ENCODE assay signal across 10 cellular contexts in genomic region chr4:106314960-106315359, GRCh38. TPM values are rescaled to one million over a fixed set of nuclear protein-coding genes. Genes with fewer than 3 reads are reported as not detected.
DNase-seq lines count a peak whose midpoint lies in the region; ATAC-seq, FAIRE-seq and TF ChIP-seq lines count a peak whose summit lies in the region.
"Had no signal": no experiment of that assay in that cellular context is flagged by ENCODE, and none has a peak within 500 bp of the region (broad histone marks: within the 10 kb centered on the region; RNA-seq: fewer than 3 reads in every experiment).

No MANE protein-coding gene starts in this region.

- intact Hi-C loops in left ventricle myocardium inferior (cut with micrococcal nuclease) (no loop called here), K562 (cut with micrococcal nuclease) (loop anchor here (5.0 kb wide), 1 partner anchor 1407 kb away; the partner anchor contains the start of gene PAPSS1), aorta (cut with DNase I) (loop anchor here (5.0 kb wide), 2 partner anchors 48 to 52 kb away; partner anchors contain the start of gene GIMD1 (in 2 of the 2))

- H3K27ac ChIP-seq in left ventricle myocardium inferior (replicated peaks), result no peak overlapping the region
- H3K27ac ChIP-seq in right atrium auricular region, result peak overlapping the region in 1 of 2 donors; percentile 90
- peak overlapping the region; percentile 99 for H3K27ac ChIP-seq in K562 (ENCODE audit: extremely low read depth, low read depth, low read length)
- H3K27ac ChIP-seq in mesenchymal stem cell (ENCODE audit: low read length, poor library complexity, severe bottlenecking), result no peak overlapping the region
- H3K27ac ChIP-seq in aorta (ENCODE audit: low read depth in 1 of 2, low read length in 2 of 2), result no peak overlapping the region

- H3K9me1 ChIP-seq in K562 (ENCODE audit: control insufficient read depth, insufficient read depth, low read length), result no peaks in the 10 kb centered on the region

- H3K9ac ChIP-seq in K562 (ENCODE audit: insufficient read depth in 1 of 2, low read depth in 2 of 2, low read length in 2 of 2) (peak overlapping the region; percentile 76 to 98; a peak in 3 of 4 replicates), mesenchymal stem cell (ENCODE audit: low read length) (peak overlapping the region; percentile 99)

- CTCF ChIA-PET in K562 (lab: Yijun Ruan, JAX; ENCODE audit: low intra/inter-chr PET ratio), result no interaction called here

- WGBS in K562 (ENCODE audit: insufficient coverage, low coverage, missing lambda C conversion rate), result 2% methylated on average over 6 of the region's 6 CpGs
- 90% methylated on average over 3 of the region's 6 CpGs for WGBS in mesenchymal stem cell
- 27 to 33% methylated on average over 6 of the region's 6 CpGs for WGBS in aorta, 2 donors

- H3K4ac ChIP-seq in mesenchymal stem cell (ENCODE audit: low read depth in 1 of 2, low read length in 2 of 2), result no peak overlapping the region

- H2BK5ac ChIP-seq in mesenchymal stem cell (ENCODE audit: low read depth, low read length, poor library complexity, severe bottlenecking), result no peak overlapping the region

- no peak overlapping the region for H2BK120ac ChIP-seq in mesenchymal stem cell (ENCODE audit: low read depth, low read length)

- H3K36me3 ChIP-seq in left ventricle myocardium inferior, result no peaks in the 10 kb centered on the region
- no peaks in the 10 kb centered on the region for H3K36me3 ChIP-seq in right atrium auricular region
- H3K36me3 ChIP-seq in K562 (ENCODE audit: control insufficient read depth, insufficient read depth, low read length), result peaks cover under 1% of the 10 kb centered on the region; the same call in 2 of the 3 replicates
- no peaks in the 10 kb centered on the region for H3K36me3 ChIP-seq in mesenchymal stem cell (ENCODE audit: control insufficient read depth in 1 of 2, insufficient read depth in 2 of 2, low read depth in 1 of 2, low read length in 2 of 2)
- H3K36me3 ChIP-seq in aorta (ENCODE audit: control insufficient read depth in 1 of 2, insufficient read depth in 2 of 2, low read length in 1 of 2), result no peaks in the 10 kb centered on the region

- no peaks in the 10 kb centered on the region for H4K20me1 ChIP-seq in K562 (replicated peaks; ENCODE audit: control insufficient read depth, insufficient read depth, low read length)

- TF ChIP-seq RAD21 in K562 (CRISPR knock-in tag; conservative IDR thresholded peaks at IDR 0.05 in 1 of 2, IDR thresholded peaks at IDR 0.05 in 1 of 2), result no peak

- in situ Hi-C loops in K562 (cut with MboI), result loop anchor here (25.0 kb wide), 1 partner anchor 1397 kb away; the partner anchor contains the start of gene PAPSS1

- H3K4me2 ChIP-seq in K562 (ENCODE audit: insufficient read depth, low read length) (peak overlapping the region; percentile 98), mesenchymal stem cell (ENCODE audit: low read length, poor library complexity, severe bottlenecking) (peak overlapping the region; percentile 91)

- H2AFZ ChIP-seq in K562 (ENCODE audit: low read depth, low read length), result peak overlapping the region; percentile 99
- no peak overlapping the region for H2AFZ ChIP-seq in mesenchymal stem cell (ENCODE audit: low read depth, low read length)

- TF ChIP-seq POLR2A in K562 (conservative IDR thresholded peaks at IDR 0.05), result no peak

- POLR2A ChIA-PET in K562 (lab: Yijun Ruan, JAX), result interaction anchor here (1.3 to 1.4 kb wide), 4 partner anchors 11 to 17 kb away, joined by 3 to 8 read pairs (median 4); no protein-coding TSS in a partner anchor

- no peak for TF ChIP-seq EP300 in K562 (IDR thresholded peaks at IDR 0.05; ENCODE audit: low read length)

- peaks cover 56% of the 10 kb centered on the region for H3K4me1 ChIP-seq in left ventricle myocardium inferior
- H3K4me1 ChIP-seq in right atrium auricular region, result peaks cover 0 to 34% of the 10 kb centered on the region in 2 donors
- H3K4me1 ChIP-seq in K562 (replicated peaks in 1 of 2; ENCODE audit: control insufficient read depth in 2 of 2, insufficient read depth in 2 of 2, low read length in 2 of 2), result peaks cover 8 to 15% of the 10 kb centered on the region in 2 experiments; a peak in 4 of 5 replicates
- peaks cover 1% of the 10 kb centered on the region for H3K4me1 ChIP-seq in mesenchymal stem cell (ENCODE audit: control insufficient read depth, insufficient read depth, low read depth, low read length)
- peaks cover 0 to 3% of the 10 kb centered on the region in 2 donors for H3K4me1 ChIP-seq in aorta (ENCODE audit: control insufficient read depth in 1 of 2, insufficient read depth in 2 of 2, low read length in 2 of 2)

- peaks cover 97% of the 10 kb centered on the region for H3K79me2 ChIP-seq in K562 (ENCODE audit: control insufficient read depth, insufficient read depth, low read length)

- H4K91ac ChIP-seq in mesenchymal stem cell (ENCODE audit: low read length), result no peak overlapping the region

- H3K9me3 ChIP-seq in left ventricle myocardium inferior (replicated peaks), result no peaks in the 10 kb centered on the region
- H3K9me3 ChIP-seq in right atrium auricular region, result no peaks in the 10 kb centered on the region
- no peaks in the 10 kb centered on the region for H3K9me3 ChIP-seq in K562 (replicated peaks; ENCODE audit: control insufficient read depth, insufficient read depth, low read depth, low read length)
- H3K9me3 ChIP-seq in mesenchymal stem cell (ENCODE audit: control insufficient read depth, low read length), result no peaks in the 10 kb centered on the region
- no peaks in the 10 kb centered on the region for H3K9me3 ChIP-seq in aorta (ENCODE audit: control insufficient read depth, low read length)

- BruUV-seq in K562 (replicated peaks; lab: Mats Ljungman, UMichigan), result no TSS peak

- no peak overlapping the region for H3K14ac ChIP-seq in mesenchymal stem cell (ENCODE audit: low read length in 2 of 2)

- DNase-seq in left ventricle myocardium inferior (no peak), right atrium auricular region (ENCODE audit: low spot score) (no peak), K562 (ENCODE audit: extremely low read depth in 1 of 4, low spot score in 3 of 4) (peak in 1 of 4 experiments; percentile 12), mesenchymal stem cell (no peak), aorta (no peak), NCI-H774 (lab: John Stamatoyannopoulos, UW) (no peak)
- DNase-seq: NCI-H1092, T-helper 9 cell had no signal

- ATAC-seq in K562, result no peak
- ATAC-seq in aorta (ENCODE audit: low FRiP score), result no peak
- ATAC-seq in GM21786 (IDR thresholded peaks at IDR 0.05; ENCODE audit: unreplicated experiment), result no peak
- no peak for ATAC-seq in GM19455 (IDR thresholded peaks at IDR 0.05; ENCODE audit: unreplicated experiment)

- peaks cover 3% of the 10 kb centered on the region for H3K79me1 ChIP-seq in mesenchymal stem cell (replicated peaks; ENCODE audit: low read length, poor library complexity, severe bottlenecking)

- no peak overlapping the region for H2BK15ac ChIP-seq in mesenchymal stem cell (ENCODE audit: low read depth, poor library complexity, severe bottlenecking)

- TF ChIP-seq CTCF in left ventricle myocardium inferior (IDR thresholded peaks at IDR 0.05; ENCODE audit: borderline replicate concordance) (no peak), right atrium auricular region (IDR thresholded peaks at IDR 0.05) (no peak), K562 (IDR thresholded peaks at IDR 0.05 in 2 of 3, conservative IDR thresholded peaks at IDR 0.05 in 1 of 3; ENCODE audit: insufficient read depth in 2 of 3, low read depth in 1 of 3, low read length in 3 of 3) (no peak)

- H3K23ac ChIP-seq in mesenchymal stem cell (ENCODE audit: low read length in 2 of 2), result no peak overlapping the region

- peak overlapping the region; percentile 76 for H3K4me3 ChIP-seq in left ventricle myocardium inferior
- H3K4me3 ChIP-seq in right atrium auricular region, result peak overlapping the region in 1 of 2 donors; percentile 80
- H3K4me3 ChIP-seq in K562, result peak overlapping the region; percentile 96
- peak overlapping the region in 1 of 2 experiments; percentile 99 for H3K4me3 ChIP-seq in mesenchymal stem cell (ENCODE audit: insufficient read depth in 1 of 2, low read depth in 1 of 2, low read length in 2 of 2)
- H3K4me3 ChIP-seq in aorta (ENCODE audit: low read length in 2 of 2), result peak overlapping the region; percentile 41 to 60

- no peaks in the 10 kb centered on the region for H3K27me3 ChIP-seq in left ventricle myocardium inferior (ENCODE audit: low read depth)
- no peaks in the 10 kb centered on the region for H3K27me3 ChIP-seq in right atrium auricular region
- H3K27me3 ChIP-seq in K562 (ENCODE audit: control insufficient read depth in 2 of 2, insufficient read depth in 2 of 2, low read length in 2 of 2), result no peaks in the 10 kb centered on the region
- no peaks in the 10 kb centered on the region for H3K27me3 ChIP-seq in mesenchymal stem cell (ENCODE audit: control insufficient read depth in 1 of 2, insufficient read depth in 1 of 2, low read length in 2 of 2)
- H3K27me3 ChIP-seq in aorta (ENCODE audit: control insufficient read depth in 1 of 2, insufficient read depth in 2 of 2, low read length in 1 of 2), result no peaks in the 10 kb centered on the region

- FAIRE-seq in K562 (lab: Jason Lieb, UNC), result no peak

- H2AK5ac ChIP-seq in mesenchymal stem cell (ENCODE audit: low read length, severe bottlenecking), result no peak overlapping the region

- H4K8ac ChIP-seq in mesenchymal stem cell (ENCODE audit: low read length), result no peak overlapping the region

- H3K18ac ChIP-seq in mesenchymal stem cell (ENCODE audit: low read depth in 1 of 2, low read length in 2 of 2), result no peak overlapping the region

- H2BK12ac ChIP-seq in mesenchymal stem cell (ENCODE audit: low read length in 2 of 2), result no peak overlapping the region

RNA-seq across cellular contexts. Expression of gene TBCK, which starts 1.0 kb away (rescaled TPM):
- total RNA-seq in left ventricle myocardium inferior (20.3 TPM), right atrium auricular region (10 to 100 TPM; 15.7 to 18.8 TPM), K562 (2014; rRNA removed) (16.0 and 16.2 TPM in 2 replicates), K562 (2014; rRNA removed; fragmentation: Illumina TruSeq; extraction: Trizol) (20.9 and 22.4 TPM in 2 replicates), K562 (2015; rRNA removed; fragmentation: Illumina TruSeq; extraction: Trizol) (20.1 and 22.9 TPM in 2 replicates), K562 (2021) (23.8 and 23.9 TPM in 2 replicates), aorta (10 to 100 TPM; 46.8 to 64.1 TPM)
- 91.7 and 171 TPM in 2 replicates for total RNA-seq in K562 (2011; cell fraction: chromatin; rRNA removed; ENCODE audit: low replicate concordance)
- 55.7 and 67.0 TPM in 2 replicates for total RNA-seq in K562 (2011; cell fraction: nucleolus; rRNA removed)
- 69.7 and 80.2 TPM in 2 replicates for total RNA-seq in K562 (2011; cell fraction: nucleoplasm; rRNA removed)
- polyA plus RNA-seq in K562 (2011; rRNA removed) (21.7 and 26.6 TPM in 2 replicates), K562 (2014; fragmentation: Illumina TruSeq; extraction: Trizol) (9.1 and 11.3 TPM in 2 replicates), K562 (2014; fragmentation: Nextera tagmentation; extraction: Ambion mirVana) (10 to 100 TPM in 1 of 2 experiments, 1 to 10 TPM in 1; 5.3 to 11.1 TPM), K562 (2014; rRNA removed) (10.6 and 15.7 TPM in 2 replicates), aorta (10 to 100 TPM in 1 of 2 donors, 1 to 10 TPM in 1; 8.3 to 15.4 TPM)
- polyA plus RNA-seq in K562 (2011; cell fraction: cytosol; rRNA removed), result 9.0 and 10.9 TPM in 2 replicates
- 55.6 and 61.3 TPM in 2 replicates for polyA plus RNA-seq in K562 (2011; cell fraction: nucleus; rRNA removed)
- 9.5 and 10.2 TPM in 2 replicates for polyA plus RNA-seq in K562 (2012)
- polyA minus RNA-seq in K562 (2011; rRNA and poly(A)+ RNA removed), result 66.3 and 82.8 TPM in 2 replicates
- polyA minus RNA-seq in K562 (2011; cell fraction: cytosol; rRNA and poly(A)+ RNA removed), result 11.5 and 12.3 TPM in 2 replicates
- 160 and 215 TPM in 2 replicates for polyA minus RNA-seq in K562 (2011; cell fraction: nucleus; rRNA and poly(A)+ RNA removed)
- 8.5 TPM for polyA plus RNA-seq in mesenchymal stem cell (2013, experiment 1 of 2)
- polyA plus RNA-seq in mesenchymal stem cell (2013, experiment 2 of 2), result 7.4 TPM

RNA-seq across cellular contexts. Expression of gene AIMP1, which starts 1.4 kb away (rescaled TPM):
- total RNA-seq in left ventricle myocardium inferior, result 36.4 TPM
- 10 to 100 TPM; 15.8 to 19.2 TPM for total RNA-seq in right atrium auricular region
- 5.0 and 25.9 TPM in 2 replicates for total RNA-seq in K562 (2011; cell fraction: chromatin; rRNA removed; ENCODE audit: low replicate concordance)
- 3.0 and 4.1 TPM in 2 replicates for total RNA-seq in K562 (2011; cell fraction: nucleolus; rRNA removed)
- total RNA-seq in K562 (2011; cell fraction: nucleoplasm; rRNA removed), result 7.5 and 13.0 TPM in 2 replicates
- 28.7 and 39.9 TPM in 2 replicates for total RNA-seq in K562 (2014; rRNA removed)
- 71.5 and 98.0 TPM in 2 replicates for total RNA-seq in K562 (2014; rRNA removed; fragmentation: Illumina TruSeq; extraction: Trizol)
- total RNA-seq in K562 (2015; rRNA removed; fragmentation: Illumina TruSeq; extraction: Trizol), result 42.9 and 48.7 TPM in 2 replicates
- total RNA-seq in K562 (2021), result 65.9 and 70.1 TPM in 2 replicates
- polyA plus RNA-seq in K562 (2011; rRNA removed), result 43.0 and 59.8 TPM in 2 replicates
- polyA plus RNA-seq in K562 (2011; cell fraction: cytosol; rRNA removed), result 3.7 and 10.7 TPM in 2 replicates
- polyA plus RNA-seq in K562 (2011; cell fraction: nucleus; rRNA removed), result 10.3 and 21.6 TPM in 2 replicates
- 51.3 and 68.3 TPM in 2 replicates for polyA plus RNA-seq in K562 (2012)
- polyA plus RNA-seq in K562 (2014; fragmentation: Illumina TruSeq; extraction: Trizol), result 74.3 and 89.1 TPM in 2 replicates
- polyA plus RNA-seq in K562 (2014; fragmentation: Nextera tagmentation; extraction: Ambion mirVana), result 100 to 1,000 TPM; 128 to 141 TPM
- polyA plus RNA-seq in K562 (2014; rRNA removed), result 60.3 and 60.4 TPM in 2 replicates
- polyA minus RNA-seq in K562 (2011; rRNA and poly(A)+ RNA removed), result 19.7 and 23.7 TPM in 2 replicates
- polyA minus RNA-seq in K562 (2011; cell fraction: cytosol; rRNA and poly(A)+ RNA removed), result 13.6 TPM in 2 replicates
- 5.3 and 9.7 TPM in 2 replicates for polyA minus RNA-seq in K562 (2011; cell fraction: nucleus; rRNA and poly(A)+ RNA removed)
- 90.8 TPM for polyA plus RNA-seq in mesenchymal stem cell (2013, experiment 1 of 2)
- 93.7 TPM for polyA plus RNA-seq in mesenchymal stem cell (2013, experiment 2 of 2)
- total RNA-seq in aorta, result 10 to 100 TPM; 39.3 to 45.6 TPM
- 10 to 100 TPM; 30.2 to 38.6 TPM for polyA plus RNA-seq in aorta

RNA-seq across cellular contexts. Expression of gene GIMD1, which starts 53.6 kb away (rescaled TPM):
- total RNA-seq in left ventricle myocardium inferior (not detected), right atrium auricular region (not detected), K562 (2014; rRNA removed) (not detected in 2 replicates), K562 (2014; rRNA removed; fragmentation: Illumina TruSeq; extraction: Trizol) (not detected in 2 replicates), K562 (2015; rRNA removed; fragmentation: Illumina TruSeq; extraction: Trizol) (not detected in 2 replicates), K562 (2021) (not detected in 2 replicates), aorta (not detected)
- not detected in 2 replicates for total RNA-seq in K562 (2011; cell fraction: chromatin; rRNA removed; ENCODE audit: low replicate concordance)
- total RNA-seq in K562 (2011; cell fraction: nucleolus; rRNA removed), result not detected in 2 replicates
- total RNA-seq in K562 (2011; cell fraction: nucleoplasm; rRNA removed), result not detected in 2 replicates
- polyA plus RNA-seq in K562 (2011; rRNA removed) (not detected in 2 replicates), K562 (2014; fragmentation: Illumina TruSeq; extraction: Trizol) (not detected in 2 replicates), K562 (2014; fragmentation: Nextera tagmentation; extraction: Ambion mirVana) (not detected), K562 (2014; rRNA removed) (not detected in 2 replicates), aorta (10 to 100 TPM in 1 of 2 donors, not detected in 1; 11.8 TPM)
- polyA plus RNA-seq in K562 (2011; cell fraction: cytosol; rRNA removed), result not detected in 2 replicates
- polyA plus RNA-seq in K562 (2011; cell fraction: nucleus; rRNA removed), result not detected in 2 replicates
- polyA plus RNA-seq in K562 (2012), result not detected in 2 replicates
- not detected in 2 replicates for polyA minus RNA-seq in K562 (2011; rRNA and poly(A)+ RNA removed)
- not detected in 2 replicates for polyA minus RNA-seq in K562 (2011; cell fraction: cytosol; rRNA and poly(A)+ RNA removed)
- polyA minus RNA-seq in K562 (2011; cell fraction: nucleus; rRNA and poly(A)+ RNA removed), result not detected in 2 replicates
- not detected for polyA plus RNA-seq in mesenchymal stem cell (2013, experiment 1 of 2)
- polyA plus RNA-seq in mesenchymal stem cell (2013, experiment 2 of 2), result not detected
